22 cellular contexts compared by ENCODE assay signal in genomic region chr17:82901836-82902235, GRCh38.
"Had no signal": no experiment of that assay in that cellular context is flagged by ENCODE, and none has a peak within 500 bp of the region (broad histone marks: within the 10 kb centered on the region; RNA-seq: fewer than 3 reads in every experiment).

No MANE protein-coding gene starts in this region.

- DNase-seq: colonic mucosa; dermis blood vessel endothelial cell; erythroblast; foreskin keratinocyte; head of caudate nucleus; left colon; left ventricle myocardium superior; mesenchymal stem cell; midbrain; naive B cell; retina; small intestine; stimulated activated CD4-positive, alpha-beta T cell treated with anti-CD3 and anti-CD28 coated beads, Interleukin-12 subunit alpha, Interleukin-12 subunit beta, amount 100 ng/mL, for 4 hours; stimulated activated naive CD8-positive, alpha-beta T cell treated with anti-CD3 and anti-CD28 coated beads, Interleukin-15, Interleukin-2, amounts not matched to agents 100 U/mL and 50 U/mL, for 24 hours; upper lobe of right lung had no signal

- H3K36me3 ChIP-seq: colonic mucosa, prostate gland had no signal

- H3K27me3 Mint-ChIP-seq: naive B cell had no signal

- H3K4me3 ChIP-seq: colonic mucosa, hepatocyte, lung, prostate gland, tibial nerve, upper lobe of right lung, vagina had no signal

- H3K27ac ChIP-seq: colonic mucosa, foreskin keratinocyte, hepatocyte, parathyroid adenoma, prostate gland, tibial nerve, upper lobe of right lung, vagina had no signal

- H3K9me3 ChIP-seq: colonic mucosa, prostate gland, tibial nerve, upper lobe of right lung, vagina had no signal

- H3K4me3 Mint-ChIP-seq: naive B cell had no signal

- H3K4me1 ChIP-seq: colonic mucosa, foreskin keratinocyte, parathyroid adenoma, prostate gland, upper lobe of right lung, vagina had no signal

- H3K27me3 ChIP-seq: colonic mucosa, foreskin keratinocyte, hepatocyte, tibial nerve, upper lobe of right lung, vagina had no signal

- ATAC-seq: foreskin keratinocyte; left colon; left ventricle myocardium superior; stimulated activated naive CD8-positive, alpha-beta T cell treated with anti-CD3 and anti-CD28 coated beads, Interleukin-15, Interleukin-2, amounts not matched to agents 100 U/mL and 50 U/mL, for 24 hours; upper lobe of right lung had no signal

- H3K9me3 Mint-ChIP-seq: naive B cell, nephron had no signal
